35 cellular contexts compared by ENCODE assay signal in genomic region chr14:62497708-62498107, GRCh38.
"Had no signal": no experiment of that assay in that cellular context is flagged by ENCODE, and none has a peak within 500 bp of the region (broad histone marks: within the 10 kb centered on the region; RNA-seq: fewer than 3 reads in every experiment).

No MANE protein-coding gene starts in this region.

- H3K4me3 ChIP-seq: MG63 had no signal

- H3K36me3 ChIP-seq: MG63 had no signal

- H3K27me3 ChIP-seq: MG63 had no signal

- DNase-seq: Karpas-422, Kasumi-1, MG63, MM.1S, MV-4-11, NCI-H1048, NCI-H1092, NCI-H1092 treated with DMSO at 0.1 percent for 48 hours, NCI-H1105, NCI-H1105 treated with DMSO at 0.1 percent for 48 hours, NCI-H1417, NCI-H1417 treated with DMSO at 0.1 percent for 48 hours, NCI-H1436, NCI-H1436 treated with DMSO at 0.1 percent for 48 hours, NCI-H146, NCI-H1694, NCI-H1694 treated with DMSO at 0.1 percent for 48 hours, NCI-H187, NCI-H187 treated with DMSO at 0.1 percent for 48 hours, NCI-H1930, NCI-H2029, NCI-H2029 treated with DMSO at 0.1 percent for 48 hours, NCI-H2081, NCI-H2081 treated with DMSO at 0.1 percent for 48 hours, NCI-H2107, NCI-H2171, NCI-H2171 treated with DMSO at 0.1 percent for 48 hours, NCI-H2227 treated with DMSO at 0.1 percent for 48 hours, NCI-H226, NCI-H345, NCI-H446, NCI-H446 treated with DMSO at 0.1 percent for 48 hours, NCI-H510A, NCI-H510A treated with DMSO at 0.1 percent for 48 hours, NCI-H524 had no signal

- H3K9me3 ChIP-seq: MG63 had no signal
